Comparison of ENCODE assay signal across 28 cellular contexts in the genomic region with DNA sequence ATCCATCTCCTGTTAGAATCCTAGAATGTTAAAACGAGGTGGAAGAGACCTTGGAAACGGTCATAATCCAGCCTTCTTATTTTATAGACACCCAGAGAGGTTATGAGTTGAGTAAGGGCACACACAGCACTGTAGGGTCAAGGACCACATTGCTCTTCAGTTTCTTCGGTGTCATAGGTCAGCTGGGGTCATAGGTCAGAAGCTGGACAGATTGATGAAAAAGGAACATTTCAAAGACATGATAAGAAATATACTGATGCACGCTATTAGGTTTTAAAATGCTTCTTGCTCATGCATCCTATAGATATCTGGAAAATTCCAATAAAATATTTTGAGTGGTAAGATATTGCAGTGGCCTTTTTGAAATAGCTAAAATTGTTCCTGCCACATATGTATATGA.
"Had no signal": no experiment of that assay in that cellular context is flagged by ENCODE, and none has a peak within 500 bp of the region (broad histone marks: within the 10 kb centered on the region; RNA-seq: fewer than 3 reads in every experiment).

No MANE protein-coding gene starts in this region.

- H3K27ac ChIP-seq: colonic mucosa, coronary artery, dorsolateral prefrontal cortex, epithelial cell of prostate, esophagus muscularis mucosa, esophagus squamous epithelium, foreskin keratinocyte, gastrocnemius medialis, gastroesophageal sphincter, heart left ventricle, heart right ventricle had no signal

- H3K36me3 ChIP-seq: colonic mucosa, esophagus muscularis mucosa, esophagus squamous epithelium, gastrocnemius medialis, gastroesophageal sphincter, heart left ventricle, heart right ventricle had no signal

- DNase-seq: colonic mucosa; cortex of kidney; dermis blood vessel endothelial cell; dorsolateral prefrontal cortex; effector CD4-positive, alpha-beta T cell; effector CD8-positive, alpha-beta T cell; effector memory CD4-positive, alpha-beta T cell; effector memory CD8-positive, alpha-beta T cell; endodermal cell; erythroblast; esophagus squamous epithelium; foreskin fibroblast; foreskin keratinocyte; foreskin melanocyte; gastrocnemius medialis; glutamatergic neuron; head of caudate nucleus; heart left ventricle; heart right ventricle had no signal

- H3K4me3 ChIP-seq: colonic mucosa, coronary artery, dorsolateral prefrontal cortex, esophagus muscularis mucosa, esophagus squamous epithelium, gastrocnemius medialis, gastroesophageal sphincter, heart left ventricle, heart right ventricle had no signal

- ATAC-seq: effector memory CD8-positive, alpha-beta T cell; esophagus mucosa; foreskin keratinocyte; gastrocnemius medialis; gastroesophageal sphincter; heart left ventricle; heart right ventricle had no signal

- H3K9me3 ChIP-seq: colonic mucosa, esophagus muscularis mucosa, esophagus squamous epithelium, gastrocnemius medialis, gastroesophageal sphincter, heart left ventricle, heart right ventricle had no signal

- FAIRE-seq: colon, endometrium, endothelial cell of umbilical vein, frontal cortex had no signal

- H3K4me1 ChIP-seq: colonic mucosa, esophagus muscularis mucosa, esophagus squamous epithelium, foreskin keratinocyte, gastrocnemius medialis, gastroesophageal sphincter, heart left ventricle, heart right ventricle had no signal

- H3K27me3 ChIP-seq: colonic mucosa, foreskin keratinocyte, gastrocnemius medialis had no signal
